Comparison of ENCODE assay signal across 2 cellular contexts in genomic region chr3:97981886-97982285, GRCh38.
TF ChIP-seq lines count a peak whose summit lies in the region.

No MANE protein-coding gene starts in this region.

TF ChIP-seq in IMR-90, 13 proteins besides CTCF, POLR2A, EP300 and RAD21:
- no peak for TF ChIP-seq CEBPB (IDR thresholded peaks at IDR 0.05; ENCODE audit: low read depth, low read length)
- no peak for TF ChIP-seq MXI1 (IDR thresholded peaks at IDR 0.05; ENCODE audit: borderline replicate concordance, low read depth, low read length)
- no peak for TF ChIP-seq MAZ (IDR thresholded peaks at IDR 0.05; ENCODE audit: borderline replicate concordance, low read depth, low read length)
- no peak for TF ChIP-seq NFE2L2 (IDR thresholded peaks at IDR 0.05; ENCODE audit: low read depth, low read length)
- TF ChIP-seq BHLHE40 (IDR thresholded peaks at IDR 0.05; ENCODE audit: low read depth, low read length): no peak
- no peak for TF ChIP-seq RFX5 (IDR thresholded peaks at IDR 0.05; ENCODE audit: low read depth, low read length)
- TF ChIP-seq RCOR1 (IDR thresholded peaks at IDR 0.05; ENCODE audit: insufficient replicate concordance, low read length): no peak
- TF ChIP-seq USF2 (IDR thresholded peaks at IDR 0.05; ENCODE audit: low read depth, low read length): no peak
- TF ChIP-seq MAFK (IDR thresholded peaks at IDR 0.05; ENCODE audit: low read depth, low read length): no peak
- no peak for TF ChIP-seq ELK1 (IDR thresholded peaks at IDR 0.05; ENCODE audit: borderline replicate concordance, low read depth, low read length)
- TF ChIP-seq CHD1 (IDR thresholded peaks at IDR 0.05; ENCODE audit: low read depth, low read length): no peak
- TF ChIP-seq FOS (IDR thresholded peaks at IDR 0.05; ENCODE audit: low read depth, low read length): no peak
- no peak for TF ChIP-seq SMC3 (IDR thresholded peaks at IDR 0.05; ENCODE audit: low read depth, low read length)

TF ChIP-seq in GM12878, 131 proteins besides CTCF, POLR2A, EP300 and RAD21:
- TF ChIP-seq JUNB (IDR thresholded peaks at IDR 0.05) (peak; percentile 18; the same call in 1 of the 2 replicates), SIX5 (IDR thresholded peaks at IDR 0.05; ENCODE audit: low read depth, low read length, severe bottlenecking) (no peak), MEF2A (IDR thresholded peaks at IDR 0.05; ENCODE audit: insufficient read depth, low read depth, low read length) (0 out of 2 replicates have a peak, but pooled peaks have one; percentile 34)
